ENCODE assay signal across 18 cellular contexts in the genomic region with DNA sequence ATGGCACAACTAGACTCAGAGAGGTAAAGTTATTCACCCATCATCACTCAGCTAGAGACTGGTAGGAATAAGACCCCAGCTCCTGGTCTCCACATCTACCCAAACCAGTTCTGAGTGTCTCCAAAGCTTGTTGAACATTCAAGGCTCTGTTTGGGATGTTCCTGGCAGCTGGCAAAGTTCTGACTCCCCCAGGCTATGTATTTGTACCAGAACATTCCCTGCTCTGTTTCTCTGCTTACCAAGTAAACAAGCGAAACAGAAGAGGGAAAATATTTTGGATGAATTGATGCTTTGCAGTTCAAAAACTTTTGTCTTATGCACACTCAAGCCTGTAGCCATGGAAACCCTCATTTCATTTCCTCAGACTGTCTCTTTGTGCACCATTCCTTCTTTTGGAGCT.
DNase-seq lines count a peak whose midpoint lies in the region; ATAC-seq and TF ChIP-seq lines count a peak whose summit lies in the region.
"Had no signal": no experiment of that assay in that cellular context is flagged by ENCODE, and none has a peak within 500 bp of the region (broad histone marks: within the 10 kb centered on the region; RNA-seq: fewer than 3 reads in every experiment).

No MANE protein-coding gene starts in this region.

- CTCF ChIA-PET in CD4-positive, alpha-beta memory T cell (lab: Charles Lee; ENCODE audit: partially characterized antibody) = no interaction called here

- no peaks in the 10 kb centered on the region for H3K36me3 Mint-ChIP-seq in CD4-positive, alpha-beta memory T cell

- no peaks in the 10 kb centered on the region for H3K4me1 ChIP-seq in left ventricle myocardium inferior
- no peaks in the 10 kb centered on the region for H3K4me1 ChIP-seq in CD4-positive, alpha-beta memory T cell (ENCODE audit: insufficient read depth, low read length)

- H3K36me3 ChIP-seq in left ventricle myocardium inferior = no peaks in the 10 kb centered on the region
- no peaks in the 10 kb centered on the region for H3K36me3 ChIP-seq in CD4-positive, alpha-beta memory T cell (ENCODE audit: insufficient read depth, low read length)

- H3K4me1 Mint-ChIP-seq in CD4-positive, alpha-beta memory T cell = no peaks in the 10 kb centered on the region
- H3K4me1 Mint-ChIP-seq: IgD-negative memory B cell had no signal

- no peak overlapping the region for H3K27ac Mint-ChIP-seq in CD4-positive, alpha-beta memory T cell
- H3K27ac Mint-ChIP-seq: IgD-negative memory B cell had no signal

- H3K27me3 ChIP-seq in left ventricle myocardium inferior (ENCODE audit: low read depth) (peaks cover 11% of the 10 kb centered on the region), layer of hippocampus (ENCODE audit: control insufficient read depth, insufficient read depth, low read length) (no peaks in the 10 kb centered on the region)
- H3K27me3 ChIP-seq in CD4-positive, alpha-beta memory T cell (ENCODE audit: insufficient read depth, low read length) = no peaks in the 10 kb centered on the region

- DNase-seq in left ventricle myocardium inferior (no peak), Right ventricle myocardium inferior (ENCODE audit: missing footprints) (no peak), superior temporal gyrus (ENCODE audit: extremely low spot score) (peak; percentile 35), SHP77 treated with DMSO at 0.1 percent for 48 hours (lab: John Stamatoyannopoulos, UW) (no peak), occipital lobe (lab: John Stamatoyannopoulos, UW) (no peak)
- no peak for DNase-seq in CD4-positive, alpha-beta memory T cell
- DNase-seq: AML-193, EL, MV-4-11, NCI-H1694 treated with DMSO at 0.1 percent for 48 hours, NCI-H2081 treated with DMSO at 0.1 percent for 48 hours, NCI-H2171 treated with DMSO at 0.1 percent for 48 hours, NCI-H524 treated with DMSO at 0.1 percent for 48 hours, Right ventricle myocardium superior had no signal

- peak overlapping the region; percentile 16 for H3K27ac ChIP-seq in left ventricle myocardium inferior (replicated peaks)
- H3K27ac ChIP-seq in layer of hippocampus (ENCODE audit: low read depth, low read length) = peak overlapping the region; percentile 88
- H3K27ac ChIP-seq in CD4-positive, alpha-beta memory T cell (ENCODE audit: low read depth, low read length) = no peak overlapping the region
- H3K27ac ChIP-seq: C4-2B had no signal

- no peak overlapping the region for H3K4me3 Mint-ChIP-seq in CD4-positive, alpha-beta memory T cell
- H3K4me3 Mint-ChIP-seq: IgD-negative memory B cell had no signal

- ATAC-seq in Right ventricle myocardium inferior = no peak
- ATAC-seq in HG03439 (IDR thresholded peaks at IDR 0.05; ENCODE audit: unreplicated experiment) = no peak

- no peaks in the 10 kb centered on the region for H3K9me3 ChIP-seq in left ventricle myocardium inferior (replicated peaks)
- H3K9me3 ChIP-seq in CD4-positive, alpha-beta memory T cell (ENCODE audit: control insufficient read depth in 1 of 2, low read length in 2 of 2) = no peaks in the 10 kb centered on the region

- POLR2A ChIA-PET in CD4-positive, alpha-beta memory T cell (lab: Charles Lee; ENCODE audit: partially characterized antibody) = no interaction called here

- TF ChIP-seq CTCF in left ventricle myocardium inferior (IDR thresholded peaks at IDR 0.05; ENCODE audit: borderline replicate concordance) = no peak

- peaks cover 2 to 10% (median 4%) of the 10 kb centered on the region in 8 donors for H3K9me3 Mint-ChIP-seq in CD4-positive, alpha-beta memory T cell

- intact Hi-C loops in left ventricle myocardium inferior (cut with micrococcal nuclease) (no loop called here), Right ventricle myocardium inferior (cut with DNase I) (no loop called here)
- intact Hi-C loops in CD4-positive, alpha-beta memory T cell (cut with micrococcal nuclease) = no loop called here

- peaks cover 0 to 3% of the 10 kb centered on the region in 2 donors for H3K27me3 Mint-ChIP-seq in CD4-positive, alpha-beta memory T cell

- no peak overlapping the region for H3K4me3 ChIP-seq in left ventricle myocardium inferior
- no peak overlapping the region for H3K4me3 ChIP-seq in CD4-positive, alpha-beta memory T cell (ENCODE audit: low read length in 2 of 2)
